Comparison of ENCODE assay signal across 1 cellular context in the genomic region with DNA sequence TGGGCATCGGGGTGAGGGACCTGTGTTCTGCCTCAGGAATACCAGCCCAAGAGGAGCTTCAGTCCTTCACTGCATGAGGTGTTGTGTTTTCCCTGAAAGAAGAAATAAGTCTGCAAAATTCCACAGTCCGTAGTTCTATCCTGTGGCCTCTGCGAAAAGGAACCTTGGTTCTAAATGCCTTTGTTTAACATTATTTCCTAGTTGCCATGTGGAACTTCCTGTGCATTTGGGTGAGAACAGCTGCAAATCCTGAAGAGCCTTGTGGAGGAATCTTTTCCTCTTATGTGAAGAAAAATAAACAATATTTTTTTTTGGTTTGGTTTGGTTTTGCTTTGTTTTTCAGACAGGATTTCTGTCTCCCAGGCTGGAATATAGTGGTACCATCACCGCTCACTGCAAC.
TF ChIP-seq lines count a peak whose summit lies in the region.

No MANE protein-coding gene starts in this region.

TF ChIP-seq in WTC11, 78 proteins besides CTCF, POLR2A, EP300 and RAD21 (continued from another document):
- TF ChIP-seq, protein P1, sequence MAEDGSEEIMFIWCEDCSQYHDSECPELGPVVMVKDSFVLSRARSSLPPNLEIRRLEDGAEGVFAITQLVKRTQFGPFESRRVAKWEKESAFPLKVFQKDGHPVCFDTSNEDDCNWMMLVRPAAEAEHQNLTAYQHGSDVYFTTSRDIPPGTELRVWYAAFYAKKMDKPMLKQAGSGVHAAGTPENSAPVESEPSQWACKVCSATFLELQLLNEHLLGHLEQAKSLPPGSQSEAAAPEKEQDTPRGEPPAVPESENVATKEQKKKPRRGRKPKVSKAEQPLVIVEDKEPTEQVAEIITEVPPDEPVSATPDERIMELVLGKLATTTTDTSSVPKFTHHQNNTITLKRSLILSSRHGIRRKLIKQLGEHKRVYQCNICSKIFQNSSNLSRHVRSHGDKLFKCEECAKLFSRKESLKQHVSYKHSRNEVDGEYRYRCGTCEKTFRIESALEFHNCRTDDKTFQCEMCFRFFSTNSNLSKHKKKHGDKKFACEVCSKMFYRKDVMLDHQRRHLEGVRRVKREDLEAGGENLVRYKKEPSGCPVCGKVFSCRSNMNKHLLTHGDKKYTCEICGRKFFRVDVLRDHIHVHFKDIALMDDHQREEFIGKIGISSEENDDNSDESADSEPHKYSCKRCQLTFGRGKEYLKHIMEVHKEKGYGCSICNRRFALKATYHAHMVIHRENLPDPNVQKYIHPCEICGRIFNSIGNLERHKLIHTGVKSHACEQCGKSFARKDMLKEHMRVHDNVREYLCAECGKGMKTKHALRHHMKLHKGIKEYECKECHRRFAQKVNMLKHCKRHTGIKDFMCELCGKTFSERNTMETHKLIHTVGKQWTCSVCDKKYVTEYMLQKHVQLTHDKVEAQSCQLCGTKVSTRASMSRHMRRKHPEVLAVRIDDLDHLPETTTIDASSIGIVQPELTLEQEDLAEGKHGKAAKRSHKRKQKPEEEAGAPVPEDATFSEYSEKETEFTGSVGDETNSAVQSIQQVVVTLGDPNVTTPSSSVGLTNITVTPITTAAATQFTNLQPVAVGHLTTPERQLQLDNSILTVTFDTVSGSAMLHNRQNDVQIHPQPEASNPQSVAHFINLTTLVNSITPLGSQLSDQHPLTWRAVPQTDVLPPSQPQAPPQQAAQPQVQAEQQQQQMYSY (CRISPR knock-in tag; IDR thresholded peaks at IDR 0.05) = no peak
- TF ChIP-seq HMGA2 (CRISPR knock-in tag; IDR thresholded peaks at IDR 0.05) = no peak
